In genomic region chr12:11805680-11806079, GRCh38 we compare ENCODE assay signal across 20 cellular contexts.
A peak's percentile ranks its signal among the peaks of the same experiment; 100 is the strongest.
DNase-seq lines count a peak whose midpoint lies in the region; ATAC-seq, FAIRE-seq and TF ChIP-seq lines count a peak whose summit lies in the region.
"Had no signal": no experiment of that assay in that cellular context is flagged by ENCODE, and none has a peak within 500 bp of the region (broad histone marks: within the 10 kb centered on the region; RNA-seq: fewer than 3 reads in every experiment).

No MANE protein-coding gene starts in this region.

- peaks cover 7% of the 10 kb centered on the region for H3K36me3 Mint-ChIP-seq in T-helper 17 cell (ENCODE audit: low read depth)

- H3K9me3 ChIP-seq in T-helper 17 cell (ENCODE audit: control insufficient read depth, low read length, poor library complexity, severe bottlenecking), result no peaks in the 10 kb centered on the region
- H3K9me3 ChIP-seq in pancreas, result no peaks in the 10 kb centered on the region
- no peaks in the 10 kb centered on the region for H3K9me3 ChIP-seq in GM23248 (ENCODE audit: low read depth)

- H3K36me3 ChIP-seq in pancreas (no peaks in the 10 kb centered on the region), GM23248 (ENCODE audit: low read depth) (no peaks in the 10 kb centered on the region)

- H4K20me1 ChIP-seq in GM23248 (ENCODE audit: insufficient read depth), result no peaks in the 10 kb centered on the region

- in situ Hi-C loops in GM23248 (cut with MboI), result no loop called here

- DNase-seq in NCI-H345 (lab: John Stamatoyannopoulos, UW), result peak; percentile 29
- no peak for DNase-seq in NCI-H345 treated with DMSO at 0.1 percent for 48 hours (lab: John Stamatoyannopoulos, UW; ENCODE audit: unreplicated experiment)
- peak; percentile 85 for DNase-seq in LNCaP clone FGC (ENCODE audit: low read depth)
- no peak for DNase-seq in T-helper 17 cell
- DNase-seq in pancreas, result no peak
- no peak for DNase-seq in NCI-H2227 treated with DMSO at 0.1 percent for 48 hours (lab: John Stamatoyannopoulos, UW)
- no peak for DNase-seq in GM23248
- no peak for DNase-seq in GDM1 (lab: John Stamatoyannopoulos, UW)
- DNase-seq: activated naive CD8-positive, alpha-beta T cell treated with anti-CD3 and anti-CD28 coated beads, Interleukin-2, amount 50 U/mL, for 24 hours; foreskin keratinocyte; H9; left cardiac atrium; NCI-H1105 treated with DMSO at 0.1 percent for 48 hours; NCI-H446 had no signal

- ATAC-seq in T-helper 17 cell, result no peak
- peak in 3 of 4 donors; percentile 23 to 49 (median 33) for ATAC-seq in pancreas
- ATAC-seq: activated naive CD8-positive, alpha-beta T cell treated with anti-CD3 and anti-CD28 coated beads, Interleukin-2, amount 50 U/mL, for 24 hours; foreskin keratinocyte; left cardiac atrium; stimulated activated effector memory CD8-positive, alpha-beta T cell treated with anti-CD3 and anti-CD28 coated beads, Interleukin-12 subunit alpha, Interleukin-12 subunit beta, amount 100 ng/mL, for 72 hours had no signal

- peaks cover 52% of the 10 kb centered on the region for H3K4me1 Mint-ChIP-seq in T-helper 17 cell

- H3K79me2 ChIP-seq in GM23248 (ENCODE audit: insufficient read depth), result peaks cover 50% of the 10 kb centered on the region

- no peak overlapping the region for H3K4me2 ChIP-seq in GM23248 (ENCODE audit: unreplicated experiment)
- H3K4me2 ChIP-seq: KMS-11 had no signal

- no peaks in the 10 kb centered on the region for H3F3A ChIP-seq in GM23248 (ENCODE audit: insufficient read depth)

- H3K27ac ChIP-seq in pancreas (no peak overlapping the region), GM23248 (no peak overlapping the region)
- H3K27ac ChIP-seq: epithelial cell of prostate, foreskin keratinocyte, KMS-11 had no signal

- intact Hi-C loops in pancreas (cut with DNase I), result no loop called here

- H3K27me3 Mint-ChIP-seq in T-helper 17 cell, result no peaks in the 10 kb centered on the region
- H3K27me3 Mint-ChIP-seq: activated naive CD8-positive, alpha-beta T cell treated with anti-CD3 and anti-CD28 coated beads, Interleukin-2, amount 50 U/mL, for 24 hours had no signal

- H3K9ac ChIP-seq in GM23248, result no peak overlapping the region
- H3K9ac ChIP-seq: BLaER1 treated with 17β-estradiol and CSF1 and Interleukin-3, amounts not matched to agents 10 nM and 100 nM; KMS-11 had no signal

- H3K9me2 ChIP-seq in GM23248 (ENCODE audit: insufficient read depth), result no peaks in the 10 kb centered on the region

- WGBS in pancreas, 2 donors, result 54 to 72% methylated on average over 3 of the region's 3 CpGs
- WGBS in GM23248 (ENCODE audit: low coverage in 1 of 2, low lambda C conversion rate in 2 of 2, missing lambda C conversion rate in 2 of 2), 2 experiments, result 81 to 84% methylated on average over 3 of the region's 3 CpGs

- peak overlapping the region; percentile 79 for H3K27ac Mint-ChIP-seq in T-helper 17 cell
- H3K27ac Mint-ChIP-seq: activated naive CD8-positive, alpha-beta T cell treated with anti-CD3 and anti-CD28 coated beads, Interleukin-2, amount 50 U/mL, for 24 hours; H9; stimulated activated effector memory CD8-positive, alpha-beta T cell treated with anti-CD3 and anti-CD28 coated beads, Interleukin-12 subunit alpha, Interleukin-12 subunit beta, amount 100 ng/mL, for 72 hours; T-helper 1 cell treated with Interleukin-12 subunit alpha and Interleukin-12 subunit beta and Interleukin-4 antibody, amounts not matched to agents 30 μg/mL and 1 μg/mL, for 36 hours had no signal

- no peak overlapping the region for H3K4me3 ChIP-seq in LNCaP clone FGC (ENCODE audit: low read depth, low read length)
- H3K4me3 ChIP-seq in pancreas, result no peak overlapping the region
- no peak overlapping the region for H3K4me3 ChIP-seq in GM23248
- H3K4me3 ChIP-seq: BLaER1 treated with 17β-estradiol and CSF1 and Interleukin-3, amounts not matched to agents 10 nM and 100 nM had no signal

- no peak overlapping the region for H3K4me3 Mint-ChIP-seq in T-helper 17 cell
- H3K4me3 Mint-ChIP-seq: activated naive CD8-positive, alpha-beta T cell treated with anti-CD3 and anti-CD28 coated beads, Interleukin-2, amount 50 U/mL, for 24 hours; H9; stimulated activated effector memory CD8-positive, alpha-beta T cell treated with anti-CD3 and anti-CD28 coated beads, Interleukin-12 subunit alpha, Interleukin-12 subunit beta, amount 100 ng/mL, for 72 hours; T-helper 1 cell treated with Interleukin-12 subunit alpha and Interleukin-12 subunit beta and Interleukin-4 antibody, amounts not matched to agents 30 μg/mL and 1 μg/mL, for 36 hours had no signal

- H3K4me1 ChIP-seq in pancreas, result peaks cover 0 to 3% (median under 1%) of the 10 kb centered on the region in 3 donors
- H3K4me1 ChIP-seq in GM23248 (ENCODE audit: insufficient read depth), result no peaks in the 10 kb centered on the region

- no peak overlapping the region for H2AFZ ChIP-seq in GM23248

- TF ChIP-seq CTCF in LNCaP clone FGC (IDR thresholded peaks at IDR 0.05; ENCODE audit: control insufficient read depth, extremely low read depth, insufficient read depth), result no peak
- TF ChIP-seq CTCF in pancreas (IDR thresholded peaks at IDR 0.05), result no peak

- FAIRE-seq in pancreas (lab: Jason Lieb, UNC), result peak; percentile 94
- FAIRE-seq: A204.1 had no signal

- H3K27me3 ChIP-seq in pancreas, result no peaks in the 10 kb centered on the region
- no peaks in the 10 kb centered on the region for H3K27me3 ChIP-seq in GM23248 (replicated peaks; ENCODE audit: insufficient read depth)
- H3K27me3 ChIP-seq: BLaER1 treated with 17β-estradiol and CSF1 and Interleukin-3, amounts not matched to agents 10 nM and 100 nM; foreskin keratinocyte had no signal

Comparison
In these comparisons a context has a peak if more than half of its experiments do, and no peak if none do; other contexts are left out.
1. DNase-seq: peak in NCI-H345 (single experiment) and LNCaP clone FGC (single experiment); none in NCI-H345 treated with DMSO at 0.1 percent for 48 hours (single experiment), T-helper 17 cell (0 of 3), pancreas (0 of 6), NCI-H2227 treated with DMSO at 0.1 percent for 48 hours (single experiment), GM23248 (single experiment) and GDM1 (single experiment).